Comparison of ENCODE assay signal across 27 cellular contexts in genomic region chr3:197155039-197155438, GRCh38.
DNase-seq lines count a peak whose midpoint lies in the region; ATAC-seq and TF ChIP-seq lines count a peak whose summit lies in the region.
"Had no signal": no experiment of that assay in that cellular context is flagged by ENCODE, and none has a peak within 500 bp of the region (broad histone marks: within the 10 kb centered on the region; RNA-seq: fewer than 3 reads in every experiment).

No MANE protein-coding gene starts in this region.

- H3K27ac Mint-ChIP-seq in CD8-positive, alpha-beta T cell = peak overlapping the region; percentile 39
- H3K27ac Mint-ChIP-seq: CD8-positive, alpha-beta memory T cell; H9; HFFc6; IgD-negative memory B cell; T-cell had no signal

- CTCF ChIA-PET in CD8-positive, alpha-beta T cell (lab: Charles Lee) = no interaction called here
- CTCF ChIA-PET in HEK293 (lab: Yijun Ruan, JAX) = no interaction called here

- no peak overlapping the region for H3K27ac ChIP-seq in CD8-positive, alpha-beta T cell (ENCODE audit: low read depth, low read length)
- no peak overlapping the region for H3K27ac ChIP-seq in HEK293 (ENCODE audit: extremely low read depth, low read depth, low read length)
- H3K27ac ChIP-seq: BLaER1 treated with 17β-estradiol and CSF1 and Interleukin-3, amounts not matched to agents 10 nM and 100 nM; PC-9; SJSA1 had no signal

- H3K4me3 Mint-ChIP-seq in CD8-positive, alpha-beta T cell = no peak overlapping the region
- H3K4me3 Mint-ChIP-seq: H9, HFFc6, IgD-negative memory B cell, T-cell had no signal

- DNase-seq in CD8-positive, alpha-beta T cell = no peak
- peak; percentile 18 for DNase-seq in choroid plexus epithelial cell (ENCODE audit: low read depth)
- DNase-seq in iris pigment epithelial cell (ENCODE audit: low read depth) = peak; percentile 21
- no peak for DNase-seq in dermis blood vessel endothelial cell
- DNase-seq in RKO (ENCODE audit: low spot score) = no peak
- DNase-seq in glomerular visceral epithelial cell (ENCODE audit: extremely low spot score) = no peak
- DNase-seq: AML-193; Calu3; CD8-positive, alpha-beta memory T cell; DMS79 treated with DMSO at 0.1 percent for 48 hours; GF-D8; H9; HFFc6; NCI-H1092 treated with DMSO at 0.1 percent for 48 hours; NCI-H1436; NCI-H187 treated with DMSO at 0.1 percent for 48 hours; NCI-H2107; NCI-H446 treated with DMSO at 0.1 percent for 48 hours; NCI-H526; PC-9; Right ventricle myocardium superior; RPMI8226; T-cell had no signal

- peaks cover 52% of the 10 kb centered on the region for H3K36me3 Mint-ChIP-seq in CD8-positive, alpha-beta T cell

- peaks cover 30% of the 10 kb centered on the region for H3K9me3 Mint-ChIP-seq in CD8-positive, alpha-beta T cell

- H3K4me1 ChIP-seq in CD8-positive, alpha-beta T cell (ENCODE audit: insufficient read depth, low read length) = no peaks in the 10 kb centered on the region
- H3K4me1 ChIP-seq in HEK293 (ENCODE audit: control insufficient read depth, insufficient read depth, low read length) = 0 out of 2 replicates have a peak, but pooled peaks cover 3% of the 10 kb centered on the region
- H3K4me1 ChIP-seq: SJSA1 had no signal

- peaks cover 5% of the 10 kb centered on the region for H3K4me1 Mint-ChIP-seq in CD8-positive, alpha-beta T cell (ENCODE audit: low read depth)

- H3K27me3 ChIP-seq in CD8-positive, alpha-beta T cell (ENCODE audit: insufficient read depth, low read length) = no peaks in the 10 kb centered on the region
- H3K27me3 ChIP-seq: BLaER1 treated with 17β-estradiol and CSF1 and Interleukin-3, amounts not matched to agents 10 nM and 100 nM; SJSA1 had no signal

- peaks cover 6% of the 10 kb centered on the region for H3K9me3 ChIP-seq in CD8-positive, alpha-beta T cell (ENCODE audit: low read length)
- no peaks in the 10 kb centered on the region for H3K9me3 ChIP-seq in HEK293 (ENCODE audit: control insufficient read depth, insufficient read depth, low read depth, low read length)

- no peak for TF ChIP-seq CTCF in CD8-positive, alpha-beta T cell (IDR thresholded peaks at IDR 0.05)
- TF ChIP-seq CTCF in HEK293 (tag by site-specific recombination; IDR thresholded peaks at IDR 0.05) (no peak), choroid plexus epithelial cell (conservative IDR thresholded peaks at IDR 0.05; ENCODE audit: low read depth, low read length) (no peak)

- no peak for ATAC-seq in CD8-positive, alpha-beta T cell
- ATAC-seq: T-cell had no signal

- intact Hi-C loops in CD8-positive, alpha-beta T cell (cut with DNase I, micrococcal nuclease) = no loop called here

- no peaks in the 10 kb centered on the region for H3K36me3 ChIP-seq in CD8-positive, alpha-beta T cell (ENCODE audit: insufficient read depth, low read length)
- peaks cover 0 to 14% of the 10 kb centered on the region in 2 experiments; a peak in 1 of 3 replicates for H3K36me3 ChIP-seq in HEK293 (ENCODE audit: control insufficient read depth in 2 of 2, insufficient read depth in 1 of 2, low read length in 2 of 2)

- POLR2A ChIA-PET in CD8-positive, alpha-beta T cell (lab: Charles Lee) = no interaction called here
- POLR2A ChIA-PET in HEK293 (lab: Yijun Ruan, JAX) = no interaction called here

- H3K27me3 Mint-ChIP-seq in CD8-positive, alpha-beta T cell (ENCODE audit: low read depth) = no peaks in the 10 kb centered on the region
- H3K27me3 Mint-ChIP-seq: CD8-positive, alpha-beta memory T cell; IgD-negative memory B cell; T-cell had no signal

- H3K4me3 ChIP-seq in CD8-positive, alpha-beta T cell (ENCODE audit: low read depth, low read length) = no peak overlapping the region
- H3K4me3 ChIP-seq in HEK293 (ENCODE audit: low read depth, low read length) (no peak overlapping the region), choroid plexus epithelial cell (ENCODE audit: low read depth, low read length) (no peak overlapping the region)
- H3K4me3 ChIP-seq: BLaER1 treated with 17β-estradiol and CSF1 and Interleukin-3, amounts not matched to agents 10 nM and 100 nM; PC-9; SJSA1 had no signal

TF ChIP-seq in HEK293, 187 proteins besides CTCF, POLR2A, EP300 and RAD21 (continues in another document):
- TF ChIP-seq PRDM10 (tag by site-specific recombination; IDR thresholded peaks at IDR 0.05) (no peak), ELK4 (IDR thresholded peaks at IDR 0.05; ENCODE audit: borderline replicate concordance, low read depth, low read length) (no peak), ZBTB11 (tag by site-specific recombination; conservative IDR thresholded peaks at IDR 0.05; ENCODE audit: low read depth) (no peak), ZNF133 (tag by site-specific recombination; IDR thresholded peaks at IDR 0.05) (no peak), ZNF626 (tag by site-specific recombination; IDR thresholded peaks at IDR 0.05) (0 out of 2 replicates have a peak, but pooled peaks have one; percentile 23), ZNF571 (tag by site-specific recombination; IDR thresholded peaks at IDR 0.05) (no peak), ZNF362 (tag by site-specific recombination; IDR thresholded peaks at IDR 0.05) (peak; percentile 40; the same call in 1 of the 2 replicates)

Comparison
In these comparisons a context has a peak if more than half of its experiments do, and no peak if none do; other contexts are left out.
1. DNase-seq: peak in choroid plexus epithelial cell (single experiment) and iris pigment epithelial cell (single experiment); none in CD8-positive, alpha-beta T cell (0 of 7), dermis blood vessel endothelial cell (single experiment), RKO (single experiment) and glomerular visceral epithelial cell (single experiment).